28 cellular contexts compared by ENCODE assay signal in the genomic region with DNA sequence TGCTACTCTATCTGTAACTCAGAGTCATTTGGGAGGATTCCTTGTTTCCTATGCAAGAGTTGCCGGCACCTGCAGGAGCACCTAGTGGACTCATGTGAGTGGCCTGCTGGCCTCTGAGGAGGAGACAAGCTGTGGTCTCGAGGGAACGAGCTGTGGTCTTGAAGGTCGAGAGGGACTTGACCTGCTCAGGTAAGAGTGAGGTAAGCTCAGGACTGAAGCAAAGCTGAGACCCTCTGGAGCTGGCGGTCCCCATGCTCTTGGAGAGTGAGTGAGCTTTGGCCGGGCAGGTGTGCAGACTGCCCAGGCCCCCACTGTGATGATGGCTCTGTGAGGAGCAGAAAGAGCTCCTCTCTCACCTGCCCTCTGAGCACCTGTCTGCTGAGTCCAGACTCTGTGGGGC.
"Had no signal": no experiment of that assay in that cellular context is flagged by ENCODE, and none has a peak within 500 bp of the region (broad histone marks: within the 10 kb centered on the region; RNA-seq: fewer than 3 reads in every experiment).

No MANE protein-coding gene starts in this region.

- H3K4me3 Mint-ChIP-seq: immature natural killer cell; naive thymus-derived CD8-positive, alpha-beta T cell; stimulated activated naive CD8-positive, alpha-beta T cell treated with anti-CD3 and anti-CD28 coated beads, Interleukin-15, Interleukin-2, amounts not matched to agents 100 ng/mL and 50 ng/mL, for 24 hours had no signal

- H3K36me3 Mint-ChIP-seq: naive thymus-derived CD8-positive, alpha-beta T cell had no signal

- H3K9me3 ChIP-seq: prostate gland, suprapubic skin, thoracic aorta, uterus had no signal

- H3K27me3 ChIP-seq: pancreas, tibial artery, uterus had no signal

- H3K27ac Mint-ChIP-seq: immature natural killer cell; naive thymus-derived CD8-positive, alpha-beta T cell; stimulated activated naive CD8-positive, alpha-beta T cell treated with anti-CD3 and anti-CD28 coated beads, Interleukin-15, Interleukin-2, amounts not matched to agents 100 ng/mL and 50 ng/mL, for 24 hours had no signal

- H3K36me3 ChIP-seq: left lung, lower lobe of right lung, pancreas, prostate gland, suprapubic skin, thoracic aorta, tibial artery, uterus had no signal

- H3K27ac ChIP-seq: left lung, lower lobe of right lung, pancreas, prostate gland, skin epidermis, suprapubic skin, thoracic aorta, tibial artery, uterus had no signal

- ATAC-seq: left colon; left lung; naive thymus-derived CD8-positive, alpha-beta T cell; pancreas; right cardiac atrium; sciatic nerve had no signal

- H3K4me1 ChIP-seq: pancreas, prostate gland, suprapubic skin, tibial artery, uterus had no signal

- H3K4me3 ChIP-seq: left lung, lower lobe of right lung, pancreas, prostate gland, skin epidermis, suprapubic skin, thoracic aorta, tibial artery, uterus had no signal

- DNase-seq: hypothalamus; immature natural killer cell; kidney; left colon; left lung; lower lobe of right lung; mammary epithelial cell; mesenchymal stem cell; naive thymus-derived CD8-positive, alpha-beta T cell; nucleus accumbens; pancreas; posterior cingulate gyrus; retina; right cardiac atrium; stimulated activated CD4-positive, alpha-beta T cell treated with anti-CD3 and anti-CD28 coated beads, Interleukin-12 subunit alpha, Interleukin-12 subunit beta, amount 100 ng/mL, for 4 hours; stimulated activated CD4-positive, alpha-beta T cell treated with anti-CD3 and anti-CD28 coated beads, Interleukin-15, amount 100 ng/mL, for 24 hours; stimulated activated CD4-positive, alpha-beta T cell treated with anti-CD3 and anti-CD28 coated beads, Interleukin-2, amount 100 ng/mL, for 24 hours; stimulated activated CD4-positive, alpha-beta T cell treated with anti-CD3 and anti-CD28 coated beads, Interleukin-4, amount 100 ng/mL, for 1 hour; stimulated activated naive CD4-positive, alpha-beta T cell; tibial artery; trophoblast cell; uterus had no signal

- H3K9me3 Mint-ChIP-seq: immature natural killer cell had no signal
